In the genomic region with DNA sequence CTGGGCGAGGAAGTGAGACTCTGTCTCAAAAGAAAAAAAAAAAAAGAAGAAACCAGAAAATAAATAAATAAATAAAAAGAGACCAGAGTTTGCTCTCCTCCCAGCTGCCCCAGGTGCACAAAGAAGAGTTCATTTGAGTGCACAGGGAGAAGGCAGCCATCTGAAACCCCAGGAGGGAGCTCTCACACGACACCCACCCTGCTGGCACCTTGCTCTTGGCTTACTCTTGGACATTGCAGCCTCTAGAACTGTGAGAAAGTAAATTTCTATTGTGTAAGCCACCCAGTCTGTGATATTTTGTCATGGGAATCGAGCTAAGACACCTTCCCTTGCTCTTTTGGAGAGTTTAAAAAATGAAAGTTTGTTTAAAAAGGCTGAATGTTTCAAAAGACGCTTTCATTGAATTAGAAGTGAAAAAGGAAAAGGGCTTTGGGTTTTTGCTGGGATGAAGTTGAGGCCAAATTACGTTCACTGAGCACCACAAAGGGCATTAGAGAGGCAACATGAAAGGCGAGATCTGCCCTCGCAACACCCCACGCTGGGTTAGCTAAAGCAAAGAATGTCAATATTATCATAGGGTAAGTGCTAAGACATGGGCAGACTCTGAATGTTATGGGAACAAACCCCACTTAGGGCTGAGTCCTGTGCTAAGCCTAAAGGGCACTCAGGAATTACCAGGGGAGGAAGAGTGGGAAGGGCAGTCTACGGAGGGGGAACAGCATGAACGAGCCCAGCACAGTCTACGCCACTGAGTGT, we compare ENCODE assay signal across 18 cellular contexts.
DNase-seq lines count a peak whose midpoint lies in the region; ATAC-seq and TF ChIP-seq lines count a peak whose summit lies in the region.
"Had no signal": no experiment of that assay in that cellular context is flagged by ENCODE, and none has a peak within 500 bp of the region (broad histone marks: within the 10 kb centered on the region; RNA-seq: fewer than 3 reads in every experiment).

No MANE protein-coding gene starts in this region.

- WGBS in thyroid gland, 2 donors, result 40 to 51% methylated on average over 11 of the region's 11 CpGs

- H3K27me3 ChIP-seq in lower lobe of right lung (ENCODE audit: low read depth) (no peaks in the 10 kb centered on the region), thyroid gland (no peaks in the 10 kb centered on the region)
- H3K27me3 ChIP-seq: Peyer's patch had no signal

- no peak overlapping the region for H3K4me3 ChIP-seq in astrocyte of the spinal cord (ENCODE audit: low read depth, low read length)
- H3K4me3 ChIP-seq in lower lobe of right lung, result no peak overlapping the region
- H3K4me3 ChIP-seq in thyroid gland (replicated peaks in 1 of 3), result no peak overlapping the region
- H3K4me3 ChIP-seq: Peyer's patch had no signal

- in situ Hi-C loops in astrocyte of the spinal cord (cut with HindIII; ENCODE audit: low sequenced_read_pairs), result no loop called here

- H3K9me3 ChIP-seq in lower lobe of right lung (no peaks in the 10 kb centered on the region), thyroid gland (no peaks in the 10 kb centered on the region)
- H3K9me3 ChIP-seq: Peyer's patch had no signal

- TF ChIP-seq POLR2A in thyroid gland (IDR thresholded peaks at IDR 0.05), result no peak

- H3K4me1 ChIP-seq in lower lobe of right lung (peaks cover 8% of the 10 kb centered on the region), thyroid gland (peaks cover 3 to 21% of the 10 kb centered on the region in 2 donors)
- H3K4me1 ChIP-seq: Peyer's patch had no signal

- TF ChIP-seq CTCF in astrocyte of the spinal cord (IDR thresholded peaks at IDR 0.05; ENCODE audit: low read depth, low read length) (no peak), lower lobe of right lung (IDR thresholded peaks at IDR 0.05) (no peak), thyroid gland (IDR thresholded peaks at IDR 0.05) (no peak)

- H3K36me3 ChIP-seq in lower lobe of right lung (no peaks in the 10 kb centered on the region), thyroid gland (no peaks in the 10 kb centered on the region)
- H3K36me3 ChIP-seq: Peyer's patch had no signal

- intact Hi-C loops in lower lobe of right lung (cut with DNase I), result no loop called here
- intact Hi-C loops in thyroid gland (cut with DNase I), result no loop called here
- intact Hi-C loops in left colon (cut with DNase I, micrococcal nuclease), result no loop called here

- H3K27ac ChIP-seq in lower lobe of right lung (peak overlapping the region; percentile 44), thyroid gland (peak overlapping the region; percentile 75 to 83 (median 79))
- H3K27ac ChIP-seq: Peyer's patch had no signal

- peak; percentile 7 for DNase-seq in NCI-H510A treated with DMSO at 0.1 percent for 48 hours (lab: John Stamatoyannopoulos, UW)
- no peak for DNase-seq in NCI-H510A (lab: John Stamatoyannopoulos, UW)
- peak; percentile 77 for DNase-seq in astrocyte of the spinal cord (ENCODE audit: low read depth, low spot score)
- DNase-seq in lower lobe of right lung, result no peak
- peak; percentile 75 to 81 for DNase-seq in thyroid gland
- DNase-seq in NCI-H146 (lab: John Stamatoyannopoulos, UW), result no peak
- no peak for DNase-seq in left colon
- DNase-seq: COR-L47, EL, HFFc6, IMR-90, Karpas-422, NCI-H1105 treated with DMSO at 0.1 percent for 48 hours, NCI-H1930, NCI-H82, Peyer's patch had no signal

- ATAC-seq in lower lobe of right lung (peak; percentile 93 to 97), left colon (no peak), HG02642 (IDR thresholded peaks at IDR 0.05; ENCODE audit: poor library complexity, unreplicated experiment) (no peak)
- ATAC-seq: Right ventricle myocardium inferior had no signal

Comparison
In these comparisons a context has a peak if more than half of its experiments do, and no peak if none do; other contexts are left out.
1. DNase-seq: peak in NCI-H510A treated with DMSO at 0.1 percent for 48 hours (single experiment), astrocyte of the spinal cord (single experiment) and thyroid gland (2 of 2); none in NCI-H510A (single experiment), lower lobe of right lung (single experiment), NCI-H146 (single experiment) and left colon (0 of 2).
2. ATAC-seq: peak in lower lobe of right lung (2 of 2); none in left colon (single experiment) and HG02642 (single experiment).